25 cellular contexts compared by ENCODE assay signal in genomic region chr13:77893066-77893465, GRCh38. TPM values are rescaled to one million over a fixed set of nuclear protein-coding genes. Genes with fewer than 3 reads are reported as not detected.
DNase-seq lines count a peak whose midpoint lies in the region; ATAC-seq and TF ChIP-seq lines count a peak whose summit lies in the region.
"Had no signal": no experiment of that assay in that cellular context is flagged by ENCODE, and none has a peak within 500 bp of the region (broad histone marks: within the 10 kb centered on the region; RNA-seq: fewer than 3 reads in every experiment).

No MANE protein-coding gene starts in this region.

- H3K9me3 ChIP-seq in trophoblast cell (ENCODE audit: insufficient read depth, low read depth, low read length) (no peaks in the 10 kb centered on the region), mammary epithelial cell (replicated peaks; ENCODE audit: insufficient read depth, low read length) (no peaks in the 10 kb centered on the region), esophagus squamous epithelium (no peaks in the 10 kb centered on the region)
- H3K9me3 ChIP-seq: A549; BLaER1 treated with 17β-estradiol and CSF1 and Interleukin-3, amounts not matched to agents 10 nM and 100 nM; HAP-1; SJSA1 had no signal

- TF ChIP-seq CTCF in mammary epithelial cell (conservative IDR thresholded peaks at IDR 0.05 in 1 of 2, IDR thresholded peaks at IDR 0.05 in 1 of 2; ENCODE audit: extremely low read depth in 1 of 2, insufficient read depth in 1 of 2, low read depth in 1 of 2, low read length in 2 of 2) (no peak), esophagus squamous epithelium (IDR thresholded peaks at IDR 0.05) (no peak)

- no peak for TF ChIP-seq POLR2A in esophagus squamous epithelium (IDR thresholded peaks at IDR 0.05)

- dilution Hi-C loops in mammary epithelial cell (cut with HindIII; ENCODE audit: low sequenced_read_pairs): no loop called here

- no peak overlapping the region for H4K91ac ChIP-seq in trophoblast cell (ENCODE audit: low read depth, low read length)

- no peak overlapping the region for H3K14ac ChIP-seq in trophoblast cell (ENCODE audit: low read length)

- no peaks in the 10 kb centered on the region for H3K79me2 ChIP-seq in trophoblast cell (ENCODE audit: control insufficient read depth, insufficient read depth, low read length, poor library complexity)
- H3K79me2 ChIP-seq in mammary epithelial cell (ENCODE audit: insufficient read depth, low read length): no peaks in the 10 kb centered on the region

- H3K79me1 ChIP-seq in trophoblast cell (ENCODE audit: low read length): peaks cover 7% of the 10 kb centered on the region

- no peaks in the 10 kb centered on the region for H3K27me3 ChIP-seq in trophoblast cell (ENCODE audit: insufficient read depth, low read length)
- no peaks in the 10 kb centered on the region for H3K27me3 ChIP-seq in mammary epithelial cell (ENCODE audit: insufficient read depth, low read length)
- H3K27me3 ChIP-seq in esophagus squamous epithelium: no peaks in the 10 kb centered on the region
- H3K27me3 ChIP-seq: BLaER1 treated with 17β-estradiol and CSF1 and Interleukin-3, amounts not matched to agents 10 nM and 100 nM had no signal

- H3K4me1 ChIP-seq in trophoblast cell (ENCODE audit: control insufficient read depth in 1 of 2, insufficient read depth in 2 of 2, low read length in 2 of 2): peaks cover 2 to 9% of the 10 kb centered on the region in 2 experiments
- no peaks in the 10 kb centered on the region for H3K4me1 ChIP-seq in mammary epithelial cell (ENCODE audit: insufficient read depth, low read length)
- H3K4me1 ChIP-seq in esophagus squamous epithelium: peaks cover 0 to 19% (median 0%) of the 10 kb centered on the region in 3 donors
- H3K4me1 ChIP-seq: A549, HAP-1, SJSA1 had no signal

- H3K4me3 ChIP-seq in trophoblast cell (ENCODE audit: low read depth, low read length) (no peak overlapping the region), mammary epithelial cell (replicated peaks in 1 of 3; ENCODE audit: insufficient read depth in 1 of 3, low read depth in 2 of 3, low read length in 3 of 3) (no peak overlapping the region), esophagus squamous epithelium (no peak overlapping the region)
- H3K4me3 ChIP-seq: A549; BLaER1 treated with 17β-estradiol and CSF1 and Interleukin-3, amounts not matched to agents 10 nM and 100 nM; GM12878; HAP-1; PC-9; SJSA1 had no signal

- H4K12ac ChIP-seq in trophoblast cell (ENCODE audit: low read depth, low read length): no peak overlapping the region

- H4K20me1 ChIP-seq in mammary epithelial cell (ENCODE audit: insufficient read depth, low read length): no peaks in the 10 kb centered on the region
- H4K20me1 ChIP-seq: BLaER1 treated with 17β-estradiol and CSF1 and Interleukin-3, amounts not matched to agents 10 nM and 100 nM had no signal

- H2AK5ac ChIP-seq in trophoblast cell (ENCODE audit: low read length): no peak overlapping the region

- H2BK5ac ChIP-seq in trophoblast cell (ENCODE audit: low read depth, low read length, poor library complexity): no peak overlapping the region

- CTCF ChIA-PET in mammary epithelial cell (lab: Charles Lee; ENCODE audit: low non-redundant PET): no interaction called here

- no peak overlapping the region for H3K18ac ChIP-seq in trophoblast cell (ENCODE audit: low read length)

- intact Hi-C loops in mammary epithelial cell (cut with micrococcal nuclease) (no loop called here), esophagus squamous epithelium (cut with DNase I) (no loop called here)

- H2AFZ ChIP-seq in trophoblast cell (ENCODE audit: insufficient read depth, low read length, poor library complexity) (no peak overlapping the region), mammary epithelial cell (ENCODE audit: low read depth, low read length) (no peak overlapping the region)
- H2AFZ ChIP-seq: PC-9 had no signal

- H4K8ac ChIP-seq in trophoblast cell (ENCODE audit: low read depth, low read length): no peak overlapping the region

- H3K36me3 ChIP-seq in trophoblast cell (ENCODE audit: control insufficient read depth in 1 of 2, insufficient read depth in 2 of 2, low read length in 2 of 2) (peaks cover 2% of the 10 kb centered on the region in 2 experiments), mammary epithelial cell (ENCODE audit: insufficient read depth, low read length) (no peaks in the 10 kb centered on the region), esophagus squamous epithelium (no peaks in the 10 kb centered on the region)
- H3K36me3 ChIP-seq: BLaER1 treated with 17β-estradiol and CSF1 and Interleukin-3, amounts not matched to agents 10 nM and 100 nM; HAP-1; SJSA1 had no signal

- H3K27ac ChIP-seq in trophoblast cell (ENCODE audit: low read depth, low read length) (peak overlapping the region; percentile 74), mammary epithelial cell (ENCODE audit: insufficient read depth, low read depth, low read length) (no peak overlapping the region), esophagus squamous epithelium (no peak overlapping the region)
- H3K27ac ChIP-seq: A549; BLaER1 treated with 17β-estradiol and CSF1 and Interleukin-3, amounts not matched to agents 10 nM and 100 nM; HL-60; KMS-11; PC-9; SJSA1 had no signal

- in situ Hi-C loops in mammary epithelial cell (cut with MboI; ENCODE audit: low sequenced_read_pairs in 2 of 2): no loop called here

- no peak overlapping the region for H3K4ac ChIP-seq in trophoblast cell (ENCODE audit: low read depth, low read length)

- H3K4me2 ChIP-seq in trophoblast cell (ENCODE audit: low read length): no peak overlapping the region
- no peak overlapping the region for H3K4me2 ChIP-seq in mammary epithelial cell (ENCODE audit: insufficient read depth, low read depth, low read length)
- H3K4me2 ChIP-seq: A549; BLaER1 treated with 17β-estradiol and CSF1 and Interleukin-3, amounts not matched to agents 10 nM and 100 nM; KMS-11; PC-9 had no signal

- WGBS in trophoblast cell (ENCODE audit: extremely low coverage, insufficient coverage, insufficient read length): no CpG with 5 or more reads among the region's 6 CpGs
- WGBS in mammary epithelial cell (ENCODE audit: low coverage, missing lambda C conversion rate): 75% methylated on average over 6 of the region's 6 CpGs
- 80% methylated on average over 6 of the region's 6 CpGs for WGBS in esophagus squamous epithelium, 2 donors

- BruUV-seq in mammary epithelial cell (replicated peaks; lab: Mats Ljungman, UMichigan): no TSS peak

- no peak overlapping the region for H2BK120ac ChIP-seq in trophoblast cell (ENCODE audit: insufficient read depth, low read length, poor library complexity)

- no peak overlapping the region for H3K23ac ChIP-seq in trophoblast cell (ENCODE audit: low read length)

- H3K9ac ChIP-seq in trophoblast cell (ENCODE audit: low read length) (no peak overlapping the region), mammary epithelial cell (ENCODE audit: insufficient read depth, low read length) (no peak overlapping the region)
- H3K9ac ChIP-seq: BLaER1 treated with 17β-estradiol and CSF1 and Interleukin-3, amounts not matched to agents 10 nM and 100 nM; KMS-11 had no signal

- no peak for ATAC-seq in GM21390 (IDR thresholded peaks at IDR 0.05; ENCODE audit: unreplicated experiment)
- ATAC-seq: A549, GM12878 had no signal

- DNase-seq in NCI-H748 (lab: John Stamatoyannopoulos, UW; ENCODE audit: unreplicated experiment) (peak; percentile 36), ecto neural progenitor cell (ENCODE audit: low spot score) (peak; percentile 60), islet precursor cell (peak; percentile 95), trophoblast cell (peak; percentile 37 to 64), mammary epithelial cell (no peak), esophagus squamous epithelium (lab: John Stamatoyannopoulos, UW) (no peak)
- DNase-seq: AML-193; CD4-positive, alpha-beta T cell; GDM1; HFFc6; MM.1S; NCI-H2029; NCI-H446; NCI-H524 treated with DMSO at 0.1 percent for 48 hours; PC-9; Right ventricle myocardium superior had no signal

- H2BK12ac ChIP-seq in trophoblast cell (ENCODE audit: low read length): no peak overlapping the region

RNA-seq across cellular contexts. Expression of gene EDNRB, which starts 25.6 kb away (rescaled TPM):
- polyA plus RNA-seq in trophoblast cell (2013): 88.6 TPM in 2 replicates
- under 1 TPM in 1 of 2 donors, not detected in 1; 0.83 TPM for total RNA-seq in mammary epithelial cell
- polyA plus RNA-seq in mammary epithelial cell: 0.03 TPM
- polyA minus RNA-seq in mammary epithelial cell: not detected
- 10 to 100 TPM in 1 of 4 donors, 1 to 10 TPM in 3; 1.6 to 14.7 (median 5.0) TPM for total RNA-seq in esophagus squamous epithelium
- total RNA-seq: CD4-positive, alpha-beta T cell; GM12878; HFFc6; PC-9; SJSA1 had no signal
- polyA plus RNA-seq: A549, GM12878, IgD-negative memory B cell had no signal

Comparison
In these comparisons a context has a peak if more than half of its experiments do, and no peak if none do; other contexts are left out.
1. DNase-seq: peak in NCI-H748 (single experiment), ecto neural progenitor cell (single experiment), islet precursor cell (single experiment) and trophoblast cell (2 of 2); none in mammary epithelial cell (single experiment) and esophagus squamous epithelium (single experiment).